ENCODE assay signal across 9 cellular contexts in the genomic region with DNA sequence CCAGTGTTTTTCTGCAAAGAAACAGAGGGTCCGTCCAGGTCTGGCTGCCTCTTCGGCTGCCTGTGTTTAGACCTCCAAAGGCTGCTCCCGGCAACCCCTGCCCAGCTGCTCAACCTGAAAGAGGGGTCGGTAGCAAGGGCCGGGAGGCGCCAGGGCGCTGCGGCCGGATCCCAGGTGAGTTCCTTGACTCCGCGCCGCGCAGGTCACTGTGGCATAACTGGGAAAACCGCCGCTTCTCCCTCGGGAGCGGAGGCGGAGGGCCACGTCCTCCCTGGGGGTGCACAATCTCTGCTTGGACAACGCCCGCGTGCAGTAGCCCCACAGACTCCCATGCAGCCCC. TPM values are rescaled to one million over a fixed set of nuclear protein-coding genes. Genes with fewer than 3 reads are reported as not detected.
A peak's percentile ranks its signal among the peaks of the same experiment; 100 is the strongest.
DNase-seq lines count a peak whose midpoint lies in the region; ATAC-seq and TF ChIP-seq lines count a peak whose summit lies in the region.
"Had no signal": no experiment of that assay in that cellular context is flagged by ENCODE, and none has a peak within 500 bp of the region (broad histone marks: within the 10 kb centered on the region; RNA-seq: fewer than 3 reads in every experiment).

No MANE protein-coding gene starts in this region.

- no peaks in the 10 kb centered on the region for H3K9me3 Mint-ChIP-seq in activated CD4-positive, alpha-beta T cell treated with anti-CD3 and anti-CD28 coated beads, Interleukin-2, amount 10 ng/mL, durations not matched to agents 7 days and 5 days

- peaks cover 42% of the 10 kb centered on the region for H3K27me3 Mint-ChIP-seq in activated CD4-positive, alpha-beta T cell treated with anti-CD3 and anti-CD28 coated beads, Interleukin-2, amount 10 ng/mL, durations not matched to agents 7 days and 5 days

- peaks cover 5 to 16% of the 10 kb centered on the region in 2 donors for H3K4me1 ChIP-seq in thoracic aorta (ENCODE audit: control insufficient read depth in 1 of 2, low read depth in 2 of 2)
- H3K4me1 ChIP-seq: foreskin keratinocyte had no signal

- H3K27ac ChIP-seq in angular gyrus (ENCODE audit: low read depth, low read length) (peak overlapping the region; percentile 85), thoracic aorta (no peak overlapping the region)
- H3K27ac ChIP-seq: foreskin keratinocyte had no signal

- POLR2A ChIA-PET in activated CD4-positive, alpha-beta T cell treated with anti-CD3 and anti-CD28 coated beads, Interleukin-2, amount 10 ng/mL, durations not matched to agents 7 days and 5 days (lab: Charles Lee) = no interaction called here

- H3K4me3 ChIP-seq in thoracic aorta = peak overlapping the region; percentile 77

- peaks cover 6% of the 10 kb centered on the region for H3K4me1 Mint-ChIP-seq in activated CD4-positive, alpha-beta T cell treated with anti-CD3 and anti-CD28 coated beads, Interleukin-2, amount 10 ng/mL, durations not matched to agents 7 days and 5 days

- H3K36me3 ChIP-seq in thoracic aorta = no peaks in the 10 kb centered on the region

- no peaks in the 10 kb centered on the region for H3K36me3 Mint-ChIP-seq in activated CD4-positive, alpha-beta T cell treated with anti-CD3 and anti-CD28 coated beads, Interleukin-2, amount 10 ng/mL, durations not matched to agents 7 days and 5 days (ENCODE audit: low read depth)

- no peak overlapping the region for H3K27ac Mint-ChIP-seq in activated CD4-positive, alpha-beta T cell treated with anti-CD3 and anti-CD28 coated beads, Interleukin-2, amount 10 ng/mL, durations not matched to agents 7 days and 5 days

- peak overlapping the region; percentile 44 for H3K4me3 Mint-ChIP-seq in activated CD4-positive, alpha-beta T cell treated with anti-CD3 and anti-CD28 coated beads, Interleukin-2, amount 10 ng/mL, durations not matched to agents 7 days and 5 days

- CTCF ChIA-PET in activated CD4-positive, alpha-beta T cell treated with anti-CD3 and anti-CD28 coated beads, Interleukin-2, amount 10 ng/mL, durations not matched to agents 7 days and 5 days (lab: Charles Lee) = no interaction called here

- no peak for DNase-seq in activated CD4-positive, alpha-beta T cell treated with anti-CD3 and anti-CD28 coated beads, Interleukin-2, amount 10 ng/mL, durations not matched to agents 7 days and 5 days
- DNase-seq in activated CD4-positive, alpha-beta T cell treated with anti-CD3 and anti-CD28 coated beads, Interleukin-2, amount 50 U/mL, for 4 hours = no peak
- DNase-seq in left kidney (ENCODE audit: low read depth, low spot score) (peak; percentile 44), thoracic aorta (ENCODE audit: low spot score) (no peak), NCI-H524 treated with DMSO at 0.1 percent for 48 hours (lab: John Stamatoyannopoulos, UW) (no peak), GOT3 (lab: John Stamatoyannopoulos, UW) (no peak)

- ATAC-seq in thoracic aorta (ENCODE audit: insufficient number of reproducible peaks, low FRiP score, low read depth) (no peak), GM21381 (IDR thresholded peaks at IDR 0.05; ENCODE audit: unreplicated experiment) (no peak)

- H3K27me3 ChIP-seq in thoracic aorta (replicated peaks; ENCODE audit: insufficient read depth) = peaks cover 5% of the 10 kb centered on the region

- no peaks in the 10 kb centered on the region for H3K9me3 ChIP-seq in thoracic aorta

- TF ChIP-seq CTCF in thoracic aorta (IDR thresholded peaks at IDR 0.05) = no peak

RNA-seq across cellular contexts. Expression of gene BRSK2, which starts 1.0 kb away (rescaled TPM):
- total RNA-seq in activated CD4-positive, alpha-beta T cell treated with anti-CD3 and anti-CD28 coated beads, Interleukin-2, amount 10 ng/mL, durations not matched to agents 7 days and 5 days = not detected
- 1 to 10 TPM in 1 of 2 donors, not detected in 1; 1.2 TPM for total RNA-seq in thoracic aorta
